Comparison of ENCODE assay signal across 1 cellular context in the genomic region with DNA sequence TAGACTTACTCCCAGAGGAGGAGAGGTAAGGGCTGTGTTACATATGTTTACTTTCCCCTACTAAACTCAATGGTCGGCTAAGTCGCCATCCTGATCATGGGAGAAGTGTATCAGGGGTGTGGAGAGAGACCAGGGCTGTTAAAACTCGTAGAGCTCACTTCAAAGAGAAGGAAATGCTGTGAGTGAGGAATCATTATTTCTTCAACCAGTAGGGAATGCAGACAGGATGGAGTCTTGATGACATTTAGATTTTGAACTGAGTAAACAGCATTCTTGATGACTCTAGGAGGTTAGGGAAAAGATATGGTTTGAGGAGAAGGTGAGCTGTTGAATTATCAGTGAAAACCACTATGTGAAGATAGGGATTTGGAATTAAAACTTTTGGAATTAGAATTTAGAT.
TF ChIP-seq lines count a peak whose summit lies in the region.

No MANE protein-coding gene starts in this region.

TF ChIP-seq in WTC11, 78 proteins besides CTCF, POLR2A, EP300 and RAD21 (continued from another document):
- TF ChIP-seq, protein P1, sequence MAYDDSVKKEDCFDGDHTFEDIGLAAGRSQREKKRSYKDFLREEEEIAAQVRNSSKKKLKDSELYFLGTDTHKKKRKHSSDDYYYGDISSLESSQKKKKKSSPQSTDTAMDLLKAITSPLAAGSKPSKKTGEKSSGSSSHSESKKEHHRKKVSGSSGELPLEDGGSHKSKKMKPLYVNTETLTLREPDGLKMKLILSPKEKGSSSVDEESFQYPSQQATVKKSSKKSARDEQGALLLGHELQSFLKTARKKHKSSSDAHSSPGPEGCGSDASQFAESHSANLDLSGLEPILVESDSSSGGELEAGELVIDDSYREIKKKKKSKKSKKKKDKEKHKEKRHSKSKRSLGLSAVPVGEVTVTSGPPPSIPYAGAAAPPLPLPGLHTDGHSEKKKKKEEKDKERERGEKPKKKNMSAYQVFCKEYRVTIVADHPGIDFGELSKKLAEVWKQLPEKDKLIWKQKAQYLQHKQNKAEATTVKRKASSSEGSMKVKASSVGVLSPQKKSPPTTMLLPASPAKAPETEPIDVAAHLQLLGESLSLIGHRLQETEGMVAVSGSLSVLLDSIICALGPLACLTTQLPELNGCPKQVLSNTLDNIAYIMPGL (CRISPR knock-in tag; IDR thresholded peaks at IDR 0.05) = no peak
- TF ChIP-seq, protein P2, sequence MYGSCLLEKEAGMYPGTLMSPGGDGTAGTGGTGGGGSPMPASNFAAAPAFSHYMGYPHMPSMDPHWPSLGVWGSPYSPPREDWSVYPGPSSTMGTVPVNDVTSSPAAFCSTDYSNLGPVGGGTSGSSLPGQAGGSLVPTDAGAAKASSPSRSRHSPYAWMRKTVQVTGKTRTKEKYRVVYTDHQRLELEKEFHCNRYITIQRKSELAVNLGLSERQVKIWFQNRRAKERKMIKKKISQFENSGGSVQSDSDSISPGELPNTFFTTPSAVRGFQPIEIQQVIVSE (CRISPR knock-in tag; IDR thresholded peaks at IDR 0.05; ENCODE audit: borderline replicate concordance) = no peak
- TF ChIP-seq, protein P3, sequence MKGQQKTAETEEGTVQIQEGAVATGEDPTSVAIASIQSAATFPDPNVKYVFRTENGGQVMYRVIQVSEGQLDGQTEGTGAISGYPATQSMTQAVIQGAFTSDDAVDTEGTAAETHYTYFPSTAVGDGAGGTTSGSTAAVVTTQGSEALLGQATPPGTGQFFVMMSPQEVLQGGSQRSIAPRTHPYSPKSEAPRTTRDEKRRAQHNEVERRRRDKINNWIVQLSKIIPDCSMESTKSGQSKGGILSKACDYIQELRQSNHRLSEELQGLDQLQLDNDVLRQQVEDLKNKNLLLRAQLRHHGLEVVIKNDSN (CRISPR knock-in tag; IDR thresholded peaks at IDR 0.05) = no peak
- no peak for TF ChIP-seq HMGA2 (CRISPR knock-in tag; IDR thresholded peaks at IDR 0.05)
- no peak for TF ChIP-seq NR2C2 (CRISPR knock-in tag; IDR thresholded peaks at IDR 0.05)
- TF ChIP-seq FOXK1 (CRISPR knock-in tag; IDR thresholded peaks at IDR 0.05) = no peak
- TF ChIP-seq, protein P4, sequence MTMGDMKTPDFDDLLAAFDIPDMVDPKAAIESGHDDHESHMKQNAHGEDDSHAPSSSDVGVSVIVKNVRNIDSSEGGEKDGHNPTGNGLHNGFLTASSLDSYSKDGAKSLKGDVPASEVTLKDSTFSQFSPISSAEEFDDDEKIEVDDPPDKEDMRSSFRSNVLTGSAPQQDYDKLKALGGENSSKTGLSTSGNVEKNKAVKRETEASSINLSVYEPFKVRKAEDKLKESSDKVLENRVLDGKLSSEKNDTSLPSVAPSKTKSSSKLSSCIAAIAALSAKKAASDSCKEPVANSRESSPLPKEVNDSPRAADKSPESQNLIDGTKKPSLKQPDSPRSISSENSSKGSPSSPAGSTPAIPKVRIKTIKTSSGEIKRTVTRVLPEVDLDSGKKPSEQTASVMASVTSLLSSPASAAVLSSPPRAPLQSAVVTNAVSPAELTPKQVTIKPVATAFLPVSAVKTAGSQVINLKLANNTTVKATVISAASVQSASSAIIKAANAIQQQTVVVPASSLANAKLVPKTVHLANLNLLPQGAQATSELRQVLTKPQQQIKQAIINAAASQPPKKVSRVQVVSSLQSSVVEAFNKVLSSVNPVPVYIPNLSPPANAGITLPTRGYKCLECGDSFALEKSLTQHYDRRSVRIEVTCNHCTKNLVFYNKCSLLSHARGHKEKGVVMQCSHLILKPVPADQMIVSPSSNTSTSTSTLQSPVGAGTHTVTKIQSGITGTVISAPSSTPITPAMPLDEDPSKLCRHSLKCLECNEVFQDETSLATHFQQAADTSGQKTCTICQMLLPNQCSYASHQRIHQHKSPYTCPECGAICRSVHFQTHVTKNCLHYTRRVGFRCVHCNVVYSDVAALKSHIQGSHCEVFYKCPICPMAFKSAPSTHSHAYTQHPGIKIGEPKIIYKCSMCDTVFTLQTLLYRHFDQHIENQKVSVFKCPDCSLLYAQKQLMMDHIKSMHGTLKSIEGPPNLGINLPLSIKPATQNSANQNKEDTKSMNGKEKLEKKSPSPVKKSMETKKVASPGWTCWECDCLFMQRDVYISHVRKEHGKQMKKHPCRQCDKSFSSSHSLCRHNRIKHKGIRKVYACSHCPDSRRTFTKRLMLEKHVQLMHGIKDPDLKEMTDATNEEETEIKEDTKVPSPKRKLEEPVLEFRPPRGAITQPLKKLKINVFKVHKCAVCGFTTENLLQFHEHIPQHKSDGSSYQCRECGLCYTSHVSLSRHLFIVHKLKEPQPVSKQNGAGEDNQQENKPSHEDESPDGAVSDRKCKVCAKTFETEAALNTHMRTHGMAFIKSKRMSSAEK (CRISPR knock-in tag; IDR thresholded peaks at IDR 0.05; ENCODE audit: borderline replicate concordance) = no peak
- TF ChIP-seq, protein P5, sequence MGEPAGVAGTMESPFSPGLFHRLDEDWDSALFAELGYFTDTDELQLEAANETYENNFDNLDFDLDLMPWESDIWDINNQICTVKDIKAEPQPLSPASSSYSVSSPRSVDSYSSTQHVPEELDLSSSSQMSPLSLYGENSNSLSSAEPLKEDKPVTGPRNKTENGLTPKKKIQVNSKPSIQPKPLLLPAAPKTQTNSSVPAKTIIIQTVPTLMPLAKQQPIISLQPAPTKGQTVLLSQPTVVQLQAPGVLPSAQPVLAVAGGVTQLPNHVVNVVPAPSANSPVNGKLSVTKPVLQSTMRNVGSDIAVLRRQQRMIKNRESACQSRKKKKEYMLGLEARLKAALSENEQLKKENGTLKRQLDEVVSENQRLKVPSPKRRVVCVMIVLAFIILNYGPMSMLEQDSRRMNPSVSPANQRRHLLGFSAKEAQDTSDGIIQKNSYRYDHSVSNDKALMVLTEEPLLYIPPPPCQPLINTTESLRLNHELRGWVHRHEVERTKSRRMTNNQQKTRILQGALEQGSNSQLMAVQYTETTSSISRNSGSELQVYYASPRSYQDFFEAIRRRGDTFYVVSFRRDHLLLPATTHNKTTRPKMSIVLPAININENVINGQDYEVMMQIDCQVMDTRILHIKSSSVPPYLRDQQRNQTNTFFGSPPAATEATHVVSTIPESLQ (CRISPR knock-in tag; IDR thresholded peaks at IDR 0.05) = no peak
- TF ChIP-seq ELF4 (CRISPR knock-in tag; IDR thresholded peaks at IDR 0.05; ENCODE audit: low read depth) = no peak
- TF ChIP-seq ESRRA (CRISPR knock-in tag; IDR thresholded peaks at IDR 0.05; ENCODE audit: borderline replicate concordance) = no peak
